2 cellular contexts compared by ENCODE assay signal in genomic region chr7:105060394-105060793, GRCh38.
TF ChIP-seq lines count a peak whose summit lies in the region.

No MANE protein-coding gene starts in this region.

TF ChIP-seq in SK-N-SH treated with all-trans-retinoic acid at 6 μM for 48 hours, 23 proteins besides CTCF, POLR2A, EP300 and RAD21 (continued from another document):
- no peak for TF ChIP-seq ZNF565 (CRISPR knock-in tag; conservative IDR thresholded peaks at IDR 0.05; ENCODE audit: low read depth)
- no peak for TF ChIP-seq BACH2 (CRISPR knock-in tag; IDR thresholded peaks at IDR 0.05; ENCODE audit: borderline replicate concordance)
- no peak for TF ChIP-seq ISL1 (CRISPR knock-in tag; IDR thresholded peaks at IDR 0.05)
- no peak for TF ChIP-seq CSDC2 (CRISPR knock-in tag; IDR thresholded peaks at IDR 0.05)
- no peak for TF ChIP-seq POU6F1 (CRISPR knock-in tag; IDR thresholded peaks at IDR 0.05; ENCODE audit: borderline replicate concordance, low read depth)
- no peak for TF ChIP-seq ARNTL (CRISPR knock-in tag; IDR thresholded peaks at IDR 0.05; ENCODE audit: borderline replicate concordance, low read depth)

TF ChIP-seq in SK-N-SH, 30 proteins besides CTCF, POLR2A, EP300 and RAD21 (continued from another document):
- no peak for TF ChIP-seq REST (IDR thresholded peaks at IDR 0.05; ENCODE audit: low read depth, low read length)
- no peak for TF ChIP-seq MAX (IDR thresholded peaks at IDR 0.05; ENCODE audit: low read depth)
- no peak for TF ChIP-seq RXRA (IDR thresholded peaks at IDR 0.05; ENCODE audit: borderline replicate concordance, low read depth)
- TF ChIP-seq PBX3 (IDR thresholded peaks at IDR 0.05) = no peak
- no peak for TF ChIP-seq FOXM1 (IDR thresholded peaks at IDR 0.05; ENCODE audit: low read depth)
